Comparison of ENCODE assay signal across 1 cellular context in genomic region chr1:10209590-10209904, GRCh38.
TF ChIP-seq lines count a peak whose summit lies in the region.

No MANE protein-coding gene starts in this region.

TF ChIP-seq in IMR-90, 13 proteins besides CTCF, POLR2A, EP300 and RAD21 (continued from another document):
- TF ChIP-seq USF2 (IDR thresholded peaks at IDR 0.05; ENCODE audit: low read depth, low read length) (no peak), MAFK (IDR thresholded peaks at IDR 0.05; ENCODE audit: low read depth, low read length) (no peak)
